Comparison of ENCODE assay signal across 1 cellular context in genomic region chr1:23964235-23964668, GRCh38.
TF ChIP-seq lines count a peak whose summit lies in the region.

No MANE protein-coding gene starts in this region.

TF ChIP-seq in HEK293, 187 proteins besides CTCF, POLR2A, EP300 and RAD21 (continued from another document):
- no peak for TF ChIP-seq PBX3 (CRISPR knock-in tag; IDR thresholded peaks at IDR 0.05)
- peak; percentile 15 for TF ChIP-seq ZNF510 (tag by site-specific recombination; IDR thresholded peaks at IDR 0.05; ENCODE audit: insufficient replicate concordance)
- TF ChIP-seq ZNF426 (tag by site-specific recombination; IDR thresholded peaks at IDR 0.05) = no peak
- no peak for TF ChIP-seq ZXDB (tag by site-specific recombination; IDR thresholded peaks at IDR 0.05)
